In genomic region chr4:3112979-3113469, GRCh38 we compare ENCODE assay signal across 26 cellular contexts. TPM values are rescaled to one million over a fixed set of nuclear protein-coding genes. Genes with fewer than 3 reads are reported as not detected.
DNase-seq lines count a peak whose midpoint lies in the region; ATAC-seq and TF ChIP-seq lines count a peak whose summit lies in the region.
"Had no signal": no experiment of that assay in that cellular context is flagged by ENCODE, and none has a peak within 500 bp of the region (broad histone marks: within the 10 kb centered on the region; RNA-seq: fewer than 3 reads in every experiment).

No MANE protein-coding gene starts in this region.

- 74% methylated on average over 3 of the region's 3 CpGs for WGBS in SK-N-SH (ENCODE audit: low lambda C conversion rate)
- 24 to 35% methylated on average over 3 of the region's 3 CpGs for WGBS in body of pancreas, 2 donors
- WGBS in gastroesophageal sphincter (ENCODE audit: low coverage in 1 of 2), 2 donors: 43 to 60% methylated on average over 3 of the region's 3 CpGs
- 70 to 79% methylated on average over 3 of the region's 3 CpGs for WGBS in upper lobe of left lung, 2 donors
- 60 to 63% (median 62%) methylated on average over 3 of the region's 3 CpGs for WGBS in adrenal gland, 4 donors

- intact Hi-C loops in body of pancreas (cut with DNase I) (no loop called here), dorsolateral prefrontal cortex (cut with DNase I) (no loop called here), left colon (cut with DNase I, micrococcal nuclease) (no loop called here), adrenal gland (cut with DNase I) (no loop called here)

- no peak for TF ChIP-seq RAD21 in SK-N-SH (IDR thresholded peaks at IDR 0.05; ENCODE audit: low read length)

- peaks cover 15% of the 10 kb centered on the region for H3F3A ChIP-seq in SK-N-SH (replicated peaks; ENCODE audit: insufficient read depth)

- H3K4me3 ChIP-seq in SK-N-SH (ENCODE audit: low read depth in 2 of 2, low read length in 1 of 2) (no peak overlapping the region), body of pancreas (no peak overlapping the region), gastroesophageal sphincter (no peak overlapping the region), upper lobe of left lung (no peak overlapping the region), dorsolateral prefrontal cortex (no peak overlapping the region), adrenal gland (no peak overlapping the region)
- H3K4me3 ChIP-seq: GM23338, ovary, SJSA1 had no signal

- POLR2A ChIA-PET in SK-N-SH (lab: Yijun Ruan, JAX): no interaction called here

- no peak overlapping the region for H3K9ac ChIP-seq in SK-N-SH

- H3K79me2 ChIP-seq in SK-N-SH (ENCODE audit: insufficient read depth): peaks cover 31% of the 10 kb centered on the region

- ATAC-seq in SK-N-SH treated with all-trans-retinoic acid at 6 μM for 48 hours: no peak; the same call in 2 of the 3 replicates
- ATAC-seq in body of pancreas: peak; percentile 37
- ATAC-seq in gastroesophageal sphincter: no peak
- ATAC-seq in upper lobe of left lung (ENCODE audit: low FRiP score in 2 of 2): no peak
- no peak for ATAC-seq in left colon
- ATAC-seq: activated T-cell treated with anti-CD3 and anti-CD28 coated beads, Interleukin-2, amount 50 U/mL, for 72 hours; GM23338; naive thymus-derived CD4-positive, alpha-beta T cell; stimulated activated naive CD8-positive, alpha-beta T cell treated with anti-CD3 and anti-CD28 coated beads, Interleukin-15, Interleukin-2, amounts not matched to agents 100 U/mL and 50 U/mL, for 24 hours had no signal

- H3K36me3 ChIP-seq in SK-N-SH (replicated peaks in 1 of 2; ENCODE audit: control insufficient read depth in 1 of 2, insufficient read depth in 2 of 2, low read length in 1 of 2) (peaks cover 50 to 66% of the 10 kb centered on the region in 2 experiments), body of pancreas (replicated peaks in 1 of 2; ENCODE audit: insufficient read depth in 1 of 2, low read depth in 2 of 2) (peaks cover 0 to 15% of the 10 kb centered on the region in 2 donors), gastroesophageal sphincter (peaks cover 0 to 49% of the 10 kb centered on the region in 2 donors), upper lobe of left lung (peaks cover 7 to 58% (median 35%) of the 10 kb centered on the region in 4 donors), adrenal gland (replicated peaks in 1 of 2) (peaks cover 0 to 41% of the 10 kb centered on the region in 2 donors)
- H3K36me3 ChIP-seq: ovary had no signal

- TF ChIP-seq POLR2A in body of pancreas (IDR thresholded peaks at IDR 0.05) (no peak), gastroesophageal sphincter (IDR thresholded peaks at IDR 0.05) (no peak), upper lobe of left lung (IDR thresholded peaks at IDR 0.05) (no peak), adrenal gland (IDR thresholded peaks at IDR 0.05) (no peak)

- no peaks in the 10 kb centered on the region for H3K9me2 ChIP-seq in SK-N-SH

- no peak overlapping the region for H2AFZ ChIP-seq in SK-N-SH (ENCODE audit: low read depth)
- H2AFZ ChIP-seq: GM23338 had no signal

- H3K27ac ChIP-seq in SK-N-SH (ENCODE audit: low read depth in 2 of 2, low read length in 1 of 2): peak overlapping the region in 1 of 2 experiments; percentile 61; a peak in 2 of 4 replicates
- H3K27ac ChIP-seq in body of pancreas: peak overlapping the region in 2 of 4 donors; percentile 21 to 31
- H3K27ac ChIP-seq in gastroesophageal sphincter: peak overlapping the region in 3 of 4 donors; percentile 71 to 84 (median 74)
- peak overlapping the region in 3 of 4 donors; percentile 68 to 83 (median 78) for H3K27ac ChIP-seq in upper lobe of left lung
- no peak overlapping the region for H3K27ac ChIP-seq in dorsolateral prefrontal cortex
- peak overlapping the region in 2 of 5 donors; percentile 10 to 28 for H3K27ac ChIP-seq in adrenal gland
- H3K27ac ChIP-seq: C4-2B, epithelial cell of prostate, SJSA1 had no signal

- TF ChIP-seq EP300 in SK-N-SH (IDR thresholded peaks at IDR 0.05; ENCODE audit: borderline replicate concordance in 1 of 2, low read depth in 1 of 2, low read length in 1 of 2): no peak
- TF ChIP-seq EP300 in gastroesophageal sphincter (IDR thresholded peaks at IDR 0.05): no peak
- no peak for TF ChIP-seq EP300 in upper lobe of left lung (IDR thresholded peaks at IDR 0.05)

- no peaks in the 10 kb centered on the region for H3K27me3 ChIP-seq in SK-N-SH (ENCODE audit: insufficient read depth)
- H3K27me3 ChIP-seq in body of pancreas: no peaks in the 10 kb centered on the region
- H3K27me3 ChIP-seq in gastroesophageal sphincter: no peaks in the 10 kb centered on the region
- H3K27me3 ChIP-seq in upper lobe of left lung: no peaks in the 10 kb centered on the region
- H3K27me3 ChIP-seq in dorsolateral prefrontal cortex: no peaks in the 10 kb centered on the region
- H3K27me3 ChIP-seq in adrenal gland: no peaks in the 10 kb centered on the region
- H3K27me3 ChIP-seq: ovary, SJSA1 had no signal

- DNase-seq in SK-N-SH (no peak), body of pancreas (peak in 1 of 4 donors; percentile 39), upper lobe of left lung (no peak), dorsolateral prefrontal cortex (no peak), left colon (no peak), adrenal gland (no peak)
- DNase-seq: activated CD4-positive, CD25-positive, alpha-beta regulatory T cell treated with anti-CD3 and anti-CD28 coated beads, Interleukin-2, amount 50 U/mL, for 72 hours; activated CD8-positive, alpha-beta memory T cell treated with anti-CD3 and anti-CD28 coated beads for 24 hours; activated T-cell treated with anti-CD3 and anti-CD28 coated beads, Interleukin-2, amount 50 U/mL, for 72 hours; GDM1; head of caudate nucleus; Kasumi-1; naive thymus-derived CD4-positive, alpha-beta T cell; NCI-H1105; NCI-H526 treated with DMSO at 0.1 percent for 48 hours; OCI-M1; ovary; stimulated activated CD4-positive, alpha-beta T cell treated with anti-CD3 and anti-CD28 coated beads, Interleukin-2, amount 100 ng/mL, for 24 hours; stimulated activated naive CD8-positive, alpha-beta T cell treated with anti-CD3 and anti-CD28 coated beads, Interleukin-15, Interleukin-2, amounts not matched to agents 100 U/mL and 50 U/mL, for 24 hours; trophoblast cell had no signal

- CTCF ChIA-PET in SK-N-SH (lab: Yijun Ruan, JAX): interaction anchor here (0.5 to 2.7 kb wide), 2 partner anchors 10 to 23 kb away, joined by 3 to 15 read pairs; no protein-coding TSS in a partner anchor

- H4K20me1 ChIP-seq in SK-N-SH (ENCODE audit: insufficient read depth): no peaks in the 10 kb centered on the region

- H3K4me2 ChIP-seq in SK-N-SH: peak overlapping the region; percentile 29
- H3K4me2 ChIP-seq: GM23338 had no signal

- TF ChIP-seq CTCF in SK-N-SH (IDR thresholded peaks at IDR 0.05): no peak
- TF ChIP-seq CTCF in body of pancreas (IDR thresholded peaks at IDR 0.05): no peak
- no peak for TF ChIP-seq CTCF in gastroesophageal sphincter (IDR thresholded peaks at IDR 0.05)
- no peak for TF ChIP-seq CTCF in upper lobe of left lung (IDR thresholded peaks at IDR 0.05)
- TF ChIP-seq CTCF in dorsolateral prefrontal cortex (IDR thresholded peaks at IDR 0.05 in 54 of 56, conservative IDR thresholded peaks at IDR 0.05 in 2 of 56; ENCODE audit: low read depth in 1 of 56, partially characterized antibody in 56 of 56): no peak
- TF ChIP-seq CTCF in adrenal gland (IDR thresholded peaks at IDR 0.05): no peak

- peaks cover 0 to 36% of the 10 kb centered on the region in 2 experiments; a peak in 1 of 4 replicates for H3K4me1 ChIP-seq in SK-N-SH (ENCODE audit: control insufficient read depth in 1 of 2, insufficient read depth in 2 of 2, low read depth in 1 of 2, low read length in 1 of 2)
- peaks cover 12% of the 10 kb centered on the region for H3K4me1 ChIP-seq in body of pancreas
- H3K4me1 ChIP-seq in gastroesophageal sphincter: peaks cover 0 to 82% (median 38%) of the 10 kb centered on the region in 3 donors
- peaks cover 21 to 33% (median 24%) of the 10 kb centered on the region in 4 donors for H3K4me1 ChIP-seq in upper lobe of left lung
- H3K4me1 ChIP-seq in adrenal gland (replicated peaks in 1 of 2): peaks cover 0 to 14% of the 10 kb centered on the region in 2 donors

- H3K9me3 ChIP-seq in SK-N-SH: no peaks in the 10 kb centered on the region
- no peaks in the 10 kb centered on the region for H3K9me3 ChIP-seq in body of pancreas
- H3K9me3 ChIP-seq in gastroesophageal sphincter: no peaks in the 10 kb centered on the region
- no peaks in the 10 kb centered on the region for H3K9me3 ChIP-seq in upper lobe of left lung
- H3K9me3 ChIP-seq in adrenal gland (replicated peaks in 1 of 3): no peaks in the 10 kb centered on the region
- H3K9me3 ChIP-seq: ovary, SJSA1 had no signal

TF ChIP-seq in SK-N-SH, 30 proteins besides CTCF, POLR2A, EP300 and RAD21:
- 0 out of 2 replicates have a peak, but pooled peaks have one; percentile 12 for TF ChIP-seq FOSL2 (IDR thresholded peaks at IDR 0.05; ENCODE audit: borderline replicate concordance, low read depth)
- no peak for TF ChIP-seq MXI1 (IDR thresholded peaks at IDR 0.05; ENCODE audit: low read depth, low read length)

TF ChIP-seq in SK-N-SH treated with all-trans-retinoic acid at 6 μM for 48 hours, 23 proteins besides CTCF, POLR2A, EP300 and RAD21:
- TF ChIP-seq SNAI2 (CRISPR knock-in tag; IDR thresholded peaks at IDR 0.05): no peak

RNA-seq across cellular contexts. Expression of gene HTT, which starts 38.5 kb away (rescaled TPM):
- 11.3 and 13.1 TPM in 2 replicates for polyA plus RNA-seq in SK-N-SH (2012; rRNA removed)
- polyA plus RNA-seq in SK-N-SH (2012; cell fraction: cytosol; rRNA removed): 7.8 and 9.4 TPM in 2 replicates
- polyA plus RNA-seq in SK-N-SH (2012; cell fraction: nucleus; rRNA removed): 35.2 and 36.2 TPM in 2 replicates
- total RNA-seq in body of pancreas: 100 to 1,000 TPM in 1 of 2 donors, 10 to 100 TPM in 1; 40.5 to 115 TPM
- 10 to 100 TPM; 31.1 to 48.6 (median 43.0) TPM for total RNA-seq in gastroesophageal sphincter
- 100 to 1,000 TPM in 2 of 6 donors, 10 to 100 TPM in 4; 55.4 to 170 (median 81.5) TPM for total RNA-seq in upper lobe of left lung
- total RNA-seq in dorsolateral prefrontal cortex: 100 to 1,000 TPM in 114 of 120 experiments, 10 to 100 TPM in 6; 81.8 to 165 (median 124) TPM
- total RNA-seq in left colon: 10 to 100 TPM; 51.7 to 59.1 TPM
- 10 to 100 TPM; 44.6 to 77.1 (median 55.2) TPM for total RNA-seq in adrenal gland
- polyA plus RNA-seq in adrenal gland: 10 to 100 TPM; 16.1 to 34.0 (median 33.1) TPM

RNA-seq across cellular contexts. Expression of gene HTT-AS, which starts 38.7 kb away (rescaled TPM):
- polyA plus RNA-seq in SK-N-SH (2012; rRNA removed): not detected in 2 replicates
- not detected in 2 replicates for polyA plus RNA-seq in SK-N-SH (2012; cell fraction: cytosol; rRNA removed)
- polyA plus RNA-seq in SK-N-SH (2012; cell fraction: nucleus; rRNA removed): not detected in 2 replicates
- not detected for total RNA-seq in body of pancreas
- total RNA-seq in gastroesophageal sphincter: not detected
- total RNA-seq in upper lobe of left lung: not detected
- total RNA-seq in dorsolateral prefrontal cortex: 1 to 10 TPM in 10 of 120 experiments, under 1 TPM in 1, not detected in 109; 0.79 to 3.0 (median 1.3) TPM
- total RNA-seq in left colon: not detected
- total RNA-seq in adrenal gland: not detected
- not detected for polyA plus RNA-seq in adrenal gland
- total RNA-seq: activated T-cell treated with anti-CD3 and anti-CD28 coated beads, Interleukin-2, amount 50 U/mL, for 72 hours; GM23338; naive thymus-derived CD4-positive, alpha-beta T cell; ovary; SJSA1 had no signal
- polyA plus RNA-seq: GM23338; naive thymus-derived CD4-positive, alpha-beta T cell; ovary had no signal

Comparison
In these comparisons a context has a peak if more than half of its experiments do, and no peak if none do; other contexts are left out.
1. H3K27ac ChIP-seq: peak in gastroesophageal sphincter (3 of 4) and upper lobe of left lung (3 of 4); none in dorsolateral prefrontal cortex (0 of 59).